Comparison of ENCODE assay signal across 9 cellular contexts in the genomic region with DNA sequence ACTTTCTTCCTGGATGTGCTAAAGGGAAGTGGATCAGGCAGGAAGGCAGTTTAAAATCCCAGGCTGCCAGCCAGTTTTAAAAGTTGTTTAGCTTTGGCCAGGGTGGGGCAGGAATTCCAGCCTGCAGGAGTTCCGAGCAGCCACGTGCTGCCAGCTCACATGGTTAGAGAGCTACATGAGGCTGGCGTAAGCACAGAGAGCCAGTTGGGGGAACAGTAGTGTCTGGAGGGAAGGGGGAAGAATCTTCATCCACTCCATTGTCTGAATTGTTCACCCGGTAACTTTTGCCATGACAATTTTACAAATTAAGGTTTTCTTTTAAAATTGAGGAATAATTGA. TPM values are rescaled to one million over a fixed set of nuclear protein-coding genes. Genes with fewer than 3 reads are reported as not detected.
DNase-seq lines count a peak whose midpoint lies in the region; ATAC-seq and TF ChIP-seq lines count a peak whose summit lies in the region.
"Had no signal": no experiment of that assay in that cellular context is flagged by ENCODE, and none has a peak within 500 bp of the region (broad histone marks: within the 10 kb centered on the region; RNA-seq: fewer than 3 reads in every experiment).

No MANE protein-coding gene starts in this region.

- peak overlapping the region; percentile 93 to 95 for H3K27ac ChIP-seq in SK-N-SH (ENCODE audit: low read depth in 2 of 2, low read length in 1 of 2)

- peak overlapping the region; percentile 2; the same call in 1 of the 2 replicates for H2AFZ ChIP-seq in SK-N-SH (ENCODE audit: low read depth)

- DNase-seq in NCI-H2171 treated with DMSO at 0.1 percent for 48 hours (lab: John Stamatoyannopoulos, UW), result peak; percentile 35
- no peak for DNase-seq in NCI-H2171 (lab: John Stamatoyannopoulos, UW)
- no peak for DNase-seq in SK-N-SH
- peak; percentile 99 for DNase-seq in fibroblast of peridontal ligament (ENCODE audit: extremely low read depth)
- DNase-seq in occipital lobe (lab: John Stamatoyannopoulos, UW), result peak; percentile 35
- DNase-seq in nephron progenitor cell, result no peak

- H3K79me2 ChIP-seq in SK-N-SH (ENCODE audit: insufficient read depth), result peaks cover 20% of the 10 kb centered on the region

- H3K9ac ChIP-seq in SK-N-SH, result peak overlapping the region; percentile 68

- no peaks in the 10 kb centered on the region for H4K20me1 ChIP-seq in SK-N-SH (ENCODE audit: insufficient read depth)

- TF ChIP-seq RAD21 in SK-N-SH (IDR thresholded peaks at IDR 0.05; ENCODE audit: low read length), result no peak

- CTCF ChIA-PET in SK-N-SH (lab: Yijun Ruan, JAX), result interaction anchor here (1.5 kb wide), 1 partner anchor 8 kb away, joined by 4 read pairs; no protein-coding TSS in a partner anchor

- WGBS in SK-N-SH (ENCODE audit: low lambda C conversion rate), result 20% methylated on average over 4 of the region's 4 CpGs

- peaks cover 58% of the 10 kb centered on the region for H3F3A ChIP-seq in SK-N-SH (replicated peaks; ENCODE audit: insufficient read depth)

- ATAC-seq in GM19455 (IDR thresholded peaks at IDR 0.05; ENCODE audit: unreplicated experiment), result no peak
- no peak for ATAC-seq in HG03521 (IDR thresholded peaks at IDR 0.05; ENCODE audit: unreplicated experiment)

- peaks cover 37 to 38% of the 10 kb centered on the region in 2 experiments for H3K4me1 ChIP-seq in SK-N-SH (ENCODE audit: control insufficient read depth in 1 of 2, insufficient read depth in 2 of 2, low read depth in 1 of 2, low read length in 1 of 2)

- peaks cover 7% of the 10 kb centered on the region for H3K27me3 Mint-ChIP-seq in nephron progenitor cell (ENCODE audit: low read depth, poor library complexity)
- H3K27me3 Mint-ChIP-seq: stimulated activated naive CD8-positive, alpha-beta T cell treated with anti-CD3 and anti-CD28 coated beads, Interleukin-15, Interleukin-2, amounts not matched to agents 100 ng/mL and 50 ng/mL, for 24 hours had no signal

- POLR2A ChIA-PET in SK-N-SH (lab: Yijun Ruan, JAX), result no interaction called here

- peak overlapping the region; percentile 48; the same call in 1 of the 2 replicates for H3K4me2 ChIP-seq in SK-N-SH

- no peak overlapping the region for H3K27ac Mint-ChIP-seq in nephron progenitor cell
- H3K27ac Mint-ChIP-seq: stimulated activated naive CD8-positive, alpha-beta T cell treated with anti-CD3 and anti-CD28 coated beads, Interleukin-15, Interleukin-2, amounts not matched to agents 100 ng/mL and 50 ng/mL, for 24 hours had no signal

- H3K4me3 ChIP-seq in SK-N-SH (ENCODE audit: low read depth in 2 of 2, low read length in 1 of 2), result no peak overlapping the region

- H3K36me3 Mint-ChIP-seq in nephron progenitor cell (ENCODE audit: low read depth), result peaks cover 19% of the 10 kb centered on the region

- no peaks in the 10 kb centered on the region for H3K9me3 Mint-ChIP-seq in nephron progenitor cell
- H3K9me3 Mint-ChIP-seq: stimulated activated naive CD8-positive, alpha-beta T cell treated with anti-CD3 and anti-CD28 coated beads, Interleukin-15, Interleukin-2, amounts not matched to agents 100 ng/mL and 50 ng/mL, for 24 hours had no signal

- H3K36me3 ChIP-seq in SK-N-SH (replicated peaks in 1 of 2; ENCODE audit: control insufficient read depth in 1 of 2, insufficient read depth in 2 of 2, low read length in 1 of 2), result peaks cover 0 to 9% of the 10 kb centered on the region in 2 experiments

- H3K4me3 Mint-ChIP-seq in nephron progenitor cell, result no peak overlapping the region
- H3K4me3 Mint-ChIP-seq: stimulated activated naive CD8-positive, alpha-beta T cell treated with anti-CD3 and anti-CD28 coated beads, Interleukin-15, Interleukin-2, amounts not matched to agents 100 ng/mL and 50 ng/mL, for 24 hours had no signal

- peaks cover 31% of the 10 kb centered on the region for H3K4me1 Mint-ChIP-seq in nephron progenitor cell

- no peaks in the 10 kb centered on the region for H3K9me3 ChIP-seq in SK-N-SH

- TF ChIP-seq EP300 in SK-N-SH (IDR thresholded peaks at IDR 0.05; ENCODE audit: borderline replicate concordance in 1 of 2, low read depth in 1 of 2, low read length in 1 of 2), result peak in 1 of 2 experiments; percentile 78; a peak in 1 of 4 replicates

- H3K27me3 ChIP-seq in SK-N-SH (ENCODE audit: insufficient read depth), result no peaks in the 10 kb centered on the region

- H3K9me2 ChIP-seq in SK-N-SH, result no peaks in the 10 kb centered on the region

- TF ChIP-seq CTCF in SK-N-SH (IDR thresholded peaks at IDR 0.05) (no peak), nephron progenitor cell (IDR thresholded peaks at IDR 0.05) (no peak)

TF ChIP-seq in SK-N-SH, 30 proteins besides CTCF, POLR2A, EP300 and RAD21 (continues in another document):
- TF ChIP-seq MXI1 (IDR thresholded peaks at IDR 0.05; ENCODE audit: low read depth, low read length) (peak; percentile 56), SIN3A (IDR thresholded peaks at IDR 0.05; ENCODE audit: borderline replicate concordance, low read depth, low read length) (peak; percentile 64; the same call in 1 of the 2 replicates), TCF12 (IDR thresholded peaks at IDR 0.05) (peak; percentile 79), FOXM1 (IDR thresholded peaks at IDR 0.05; ENCODE audit: low read depth) (peak; percentile 67; the same call in 1 of the 2 replicates), FOXJ3 (CRISPR knock-in tag; IDR thresholded peaks at IDR 0.05) (no peak), GABPA (IDR thresholded peaks at IDR 0.05; ENCODE audit: low read depth) (peak; percentile 46; the same call in 1 of the 2 replicates), FOSL2 (IDR thresholded peaks at IDR 0.05; ENCODE audit: borderline replicate concordance, low read depth) (no peak), POLR2AphosphoS5 (IDR thresholded peaks at IDR 0.05; ENCODE audit: low read depth, low read length) (peak; percentile 73; the same call in 1 of the 2 replicates), JUND (IDR thresholded peaks at IDR 0.05) (no peak), NFIC (IDR thresholded peaks at IDR 0.05; ENCODE audit: borderline replicate concordance) (peak; percentile 80), TAF1 (IDR thresholded peaks at IDR 0.05; ENCODE audit: borderline replicate concordance, low read depth, low read length) (no peak)
- TF ChIP-seq, protein P1, sequence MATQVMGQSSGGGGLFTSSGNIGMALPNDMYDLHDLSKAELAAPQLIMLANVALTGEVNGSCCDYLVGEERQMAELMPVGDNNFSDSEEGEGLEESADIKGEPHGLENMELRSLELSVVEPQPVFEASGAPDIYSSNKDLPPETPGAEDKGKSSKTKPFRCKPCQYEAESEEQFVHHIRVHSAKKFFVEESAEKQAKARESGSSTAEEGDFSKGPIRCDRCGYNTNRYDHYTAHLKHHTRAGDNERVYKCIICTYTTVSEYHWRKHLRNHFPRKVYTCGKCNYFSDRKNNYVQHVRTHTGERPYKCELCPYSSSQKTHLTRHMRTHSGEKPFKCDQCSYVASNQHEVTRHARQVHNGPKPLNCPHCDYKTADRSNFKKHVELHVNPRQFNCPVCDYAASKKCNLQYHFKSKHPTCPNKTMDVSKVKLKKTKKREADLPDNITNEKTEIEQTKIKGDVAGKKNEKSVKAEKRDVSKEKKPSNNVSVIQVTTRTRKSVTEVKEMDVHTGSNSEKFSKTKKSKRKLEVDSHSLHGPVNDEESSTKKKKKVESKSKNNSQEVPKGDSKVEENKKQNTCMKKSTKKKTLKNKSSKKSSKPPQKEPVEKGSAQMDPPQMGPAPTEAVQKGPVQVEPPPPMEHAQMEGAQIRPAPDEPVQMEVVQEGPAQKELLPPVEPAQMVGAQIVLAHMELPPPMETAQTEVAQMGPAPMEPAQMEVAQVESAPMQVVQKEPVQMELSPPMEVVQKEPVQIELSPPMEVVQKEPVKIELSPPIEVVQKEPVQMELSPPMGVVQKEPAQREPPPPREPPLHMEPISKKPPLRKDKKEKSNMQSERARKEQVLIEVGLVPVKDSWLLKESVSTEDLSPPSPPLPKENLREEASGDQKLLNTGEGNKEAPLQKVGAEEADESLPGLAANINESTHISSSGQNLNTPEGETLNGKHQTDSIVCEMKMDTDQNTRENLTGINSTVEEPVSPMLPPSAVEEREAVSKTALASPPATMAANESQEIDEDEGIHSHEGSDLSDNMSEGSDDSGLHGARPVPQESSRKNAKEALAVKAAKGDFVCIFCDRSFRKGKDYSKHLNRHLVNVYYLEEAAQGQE (IDR thresholded peaks at IDR 0.05; ENCODE audit: low read depth, low read length), result peak; percentile 47; the same call in 1 of the 2 replicates
- TF ChIP-seq, protein P2, sequence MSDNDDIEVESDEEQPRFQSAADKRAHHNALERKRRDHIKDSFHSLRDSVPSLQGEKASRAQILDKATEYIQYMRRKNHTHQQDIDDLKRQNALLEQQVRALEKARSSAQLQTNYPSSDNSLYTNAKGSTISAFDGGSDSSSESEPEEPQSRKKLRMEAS (IDR thresholded peaks at IDR 0.05; ENCODE audit: low read depth), result peak; percentile 100
- TF ChIP-seq, protein P3, sequence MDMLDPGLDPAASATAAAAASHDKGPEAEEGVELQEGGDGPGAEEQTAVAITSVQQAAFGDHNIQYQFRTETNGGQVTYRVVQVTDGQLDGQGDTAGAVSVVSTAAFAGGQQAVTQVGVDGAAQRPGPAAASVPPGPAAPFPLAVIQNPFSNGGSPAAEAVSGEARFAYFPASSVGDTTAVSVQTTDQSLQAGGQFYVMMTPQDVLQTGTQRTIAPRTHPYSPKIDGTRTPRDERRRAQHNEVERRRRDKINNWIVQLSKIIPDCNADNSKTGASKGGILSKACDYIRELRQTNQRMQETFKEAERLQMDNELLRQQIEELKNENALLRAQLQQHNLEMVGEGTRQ (IDR thresholded peaks at IDR 0.05; ENCODE audit: borderline replicate concordance, low read depth, low read length), result peak; percentile 51

RNA-seq across cellular contexts. Expression of a gene that starts 12.0 kb away (rescaled TPM):
- 41.5 and 56.5 TPM in 2 replicates for polyA plus RNA-seq in SK-N-SH (2012; rRNA removed)
- polyA plus RNA-seq in SK-N-SH (2012; cell fraction: cytosol; rRNA removed), result 26.5 and 35.3 TPM in 2 replicates
- polyA plus RNA-seq in SK-N-SH (2012; cell fraction: nucleus; rRNA removed), result 173 and 208 TPM in 2 replicates
- 4.5 TPM for total RNA-seq in occipital lobe

RNA-seq across cellular contexts. Expression of a gene that starts 12.2 kb away (rescaled TPM):
- polyA plus RNA-seq in SK-N-SH (2012; rRNA removed), result 8.6 and 10.3 TPM in 2 replicates
- polyA plus RNA-seq in SK-N-SH (2012; cell fraction: cytosol; rRNA removed), result 4.7 and 6.5 TPM in 2 replicates
- 9.7 and 10.8 TPM in 2 replicates for polyA plus RNA-seq in SK-N-SH (2012; cell fraction: nucleus; rRNA removed)
- 5.5 TPM for total RNA-seq in occipital lobe

RNA-seq across cellular contexts. Expression of a gene that starts 21.6 kb away (rescaled TPM):
- 37.6 and 41.2 TPM in 2 replicates for polyA plus RNA-seq in SK-N-SH (2012; rRNA removed)
- 29.8 and 39.9 TPM in 2 replicates for polyA plus RNA-seq in SK-N-SH (2012; cell fraction: cytosol; rRNA removed)
- 26.3 and 35.2 TPM in 2 replicates for polyA plus RNA-seq in SK-N-SH (2012; cell fraction: nucleus; rRNA removed)
- total RNA-seq in occipital lobe, result 55.4 TPM

RNA-seq across cellular contexts. Expression of a gene that starts 26.9 kb away (rescaled TPM):
- polyA plus RNA-seq in SK-N-SH (2012; rRNA removed), result 1.6 and 1.8 TPM in 2 replicates
- polyA plus RNA-seq in SK-N-SH (2012; cell fraction: cytosol; rRNA removed), result 1.1 and 1.4 TPM in 2 replicates
- 4.5 and 5.8 TPM in 2 replicates for polyA plus RNA-seq in SK-N-SH (2012; cell fraction: nucleus; rRNA removed)
- 0.16 TPM for total RNA-seq in occipital lobe

RNA-seq across cellular contexts. Expression of a gene that starts 38.5 kb away (rescaled TPM):
- 9.1 and 10.5 TPM in 2 replicates for polyA plus RNA-seq in SK-N-SH (2012; rRNA removed)
- polyA plus RNA-seq in SK-N-SH (2012; cell fraction: cytosol; rRNA removed), result 5.1 and 6.6 TPM in 2 replicates
- 22.6 and 28.8 TPM in 2 replicates for polyA plus RNA-seq in SK-N-SH (2012; cell fraction: nucleus; rRNA removed)
- total RNA-seq in occipital lobe, result 8.0 TPM

Comparison
In these comparisons a context has a peak if more than half of its experiments do, and no peak if none do; other contexts are left out.
1. DNase-seq: peak in NCI-H2171 treated with DMSO at 0.1 percent for 48 hours (single experiment), fibroblast of peridontal ligament (single experiment) and occipital lobe (single experiment); none in NCI-H2171 (single experiment), SK-N-SH (single experiment) and nephron progenitor cell (single experiment).